In the genomic region with DNA sequence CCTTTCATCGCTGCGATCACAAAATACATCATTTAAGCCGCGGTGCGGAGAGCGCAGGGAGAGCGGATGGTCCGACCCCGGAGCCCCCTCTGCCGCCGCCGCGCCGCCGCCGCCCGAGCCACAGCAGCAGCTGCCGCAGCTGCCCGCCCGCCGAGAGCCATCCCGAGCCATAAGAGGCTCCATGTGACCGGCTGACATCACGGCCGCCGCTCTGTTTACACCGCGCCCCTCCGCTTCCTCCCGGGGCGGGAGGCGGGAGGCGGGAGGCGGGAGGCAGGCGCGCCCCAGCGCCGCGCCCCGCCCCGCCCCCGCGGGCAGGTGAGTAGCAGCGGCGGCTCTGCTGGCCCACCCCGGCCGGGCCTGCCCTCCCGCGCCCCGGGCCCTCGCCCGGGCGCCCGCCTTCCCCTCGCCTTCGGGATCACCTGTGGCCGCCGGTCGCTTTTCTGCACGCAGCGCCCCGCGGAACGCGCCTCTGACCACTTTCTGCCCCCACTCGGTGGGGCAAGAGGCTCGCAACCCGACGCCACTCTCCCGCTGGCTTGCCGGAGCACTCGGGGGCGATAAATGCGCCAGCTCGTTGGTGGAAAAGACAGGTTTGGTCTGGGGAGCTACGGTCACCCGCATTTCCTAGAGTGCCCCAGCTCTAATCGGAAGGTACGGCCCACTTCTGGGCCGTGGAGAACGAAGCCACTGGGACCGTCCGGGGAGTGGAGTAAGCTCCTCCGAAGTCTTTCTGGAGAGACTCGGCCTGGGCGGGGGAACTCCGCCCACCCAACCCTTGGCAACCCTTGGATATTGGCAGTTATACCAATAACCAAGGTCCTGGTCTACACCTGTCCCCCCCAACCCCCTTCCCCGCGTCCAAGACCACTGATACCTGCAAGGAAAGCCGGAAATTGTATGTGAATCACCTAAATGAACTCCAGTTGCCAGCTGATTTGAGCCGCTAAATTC, we compare ENCODE assay signal across 8 cellular contexts.
A peak's percentile ranks its signal among the peaks of the same experiment; 100 is the strongest.
DNase-seq lines count a peak whose midpoint lies in the region; ATAC-seq and TF ChIP-seq lines count a peak whose summit lies in the region.

No MANE protein-coding gene starts in this region.

- no peaks in the 10 kb centered on the region for H3K27me3 ChIP-seq in endocrine pancreas (ENCODE audit: control insufficient read depth, insufficient read depth, low read length)

- ATAC-seq in GM19035 (IDR thresholded peaks at IDR 0.05; ENCODE audit: unreplicated experiment), result peak; percentile 83
- ATAC-seq in HG03378 (IDR thresholded peaks at IDR 0.05; ENCODE audit: unreplicated experiment), result peak; percentile 74

- peaks cover 18% of the 10 kb centered on the region for H3K4me1 ChIP-seq in endocrine pancreas (ENCODE audit: control insufficient read depth, insufficient read depth, low read length)

- H3K9ac ChIP-seq in endocrine pancreas (ENCODE audit: control insufficient read depth, insufficient read depth, low read length), result peak overlapping the region; percentile 54

- peak overlapping the region; percentile 68 for H3K4me3 ChIP-seq in AG09309 (ENCODE audit: control insufficient read depth, low read depth, low read length)
- peak overlapping the region; percentile 60 for H3K4me3 ChIP-seq in endocrine pancreas (ENCODE audit: control insufficient read depth, insufficient read depth, low read length)

- peak; percentile 17 for TF ChIP-seq CTCF in AG09309 (IDR thresholded peaks at IDR 0.05; ENCODE audit: control insufficient read depth, insufficient read depth, low read depth, low read length, missing control alignments)

- no peaks in the 10 kb centered on the region for H3K9me3 ChIP-seq in endocrine pancreas (ENCODE audit: control insufficient read depth, low read length)

- H3K36me3 ChIP-seq in endocrine pancreas (ENCODE audit: control insufficient read depth, insufficient read depth, low read length), result no peaks in the 10 kb centered on the region

- no peak for DNase-seq in AG09309 (ENCODE audit: low read depth)
- peak; percentile 85 for DNase-seq in NCI-H748 (lab: John Stamatoyannopoulos, UW; ENCODE audit: unreplicated experiment)
- peak; percentile 50 to 63 (median 56) for DNase-seq in activated CD8-positive, alpha-beta memory T cell treated with anti-CD3 and anti-CD28 coated beads for 48 hours (ENCODE audit: low read depth in 2 of 3, low spot score in 2 of 3)
- peak; percentile 86 for DNase-seq in midbrain (lab: John Stamatoyannopoulos, UW)
- peak; percentile 56 to 76 for DNase-seq in stimulated activated CD8-positive, alpha-beta memory T cell treated with anti-CD3 and anti-CD28 coated beads, Interleukin-2, amount 100 ng/mL, for 1 hour (ENCODE audit: low read depth in 2 of 2)
